ENCODE assay signal across 5 cellular contexts in the genomic region with DNA sequence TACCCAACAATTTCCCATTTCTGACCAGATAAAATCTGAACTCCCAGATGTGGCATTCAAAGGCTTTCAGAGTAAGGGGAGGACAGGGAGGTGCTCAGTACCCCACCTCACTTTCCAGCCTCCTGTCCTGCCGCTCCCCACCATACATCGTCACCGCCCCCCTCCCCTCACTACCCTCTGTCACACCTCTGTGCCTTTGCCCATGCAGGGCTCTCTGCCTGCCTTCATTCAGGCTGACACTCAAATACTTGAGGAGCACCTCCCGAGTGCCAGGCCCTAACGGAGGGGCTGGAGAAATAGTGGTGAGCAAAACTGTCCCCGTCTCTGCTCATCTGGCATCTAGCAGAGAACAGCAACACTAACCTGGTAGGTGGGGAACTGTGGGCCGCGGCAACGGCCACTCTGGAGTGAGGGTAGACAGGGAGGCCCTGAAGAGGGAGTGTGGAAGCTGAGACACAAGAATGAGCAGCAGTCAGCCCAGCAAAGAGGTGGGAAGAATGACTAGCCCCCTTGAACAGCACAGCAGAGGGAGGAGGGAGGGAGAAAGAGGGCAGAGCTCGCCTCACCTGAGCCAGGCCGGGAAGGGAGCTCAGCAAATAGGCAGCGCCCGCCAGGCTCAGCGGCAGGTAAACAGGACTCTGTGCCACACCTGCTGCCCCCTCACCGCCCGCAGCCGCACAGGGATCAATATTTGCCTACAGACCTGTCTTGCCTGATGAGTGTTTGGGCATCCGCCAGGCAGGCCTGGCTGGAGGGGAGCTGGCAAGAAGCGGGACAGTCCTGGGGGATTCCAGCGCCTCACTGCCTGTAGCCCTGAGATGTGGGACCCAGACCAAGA. TPM values are rescaled to one million over a fixed set of nuclear protein-coding genes. Genes with fewer than 3 reads are reported as not detected.
"Had no signal": no experiment of that assay in that cellular context is flagged by ENCODE, and none has a peak within 500 bp of the region (broad histone marks: within the 10 kb centered on the region; RNA-seq: fewer than 3 reads in every experiment).

No MANE protein-coding gene starts in this region.

RNA-seq across cellular contexts. Expression of a gene that starts 42.7 kb away (rescaled TPM):
- total RNA-seq: activated CD4-positive, alpha-beta memory T cell treated with anti-CD3 and anti-CD28 coated beads, Interleukin-2, amount 10 ng/mL, durations not matched to agents 7 days and 5 days; activated naive CD8-positive, alpha-beta T cell treated with anti-CD3 and anti-CD28 coated beads, Interleukin-2, amount 10 ng/mL, durations not matched to agents 7 days and 5 days; IMR-90; M059J; T-helper 17 cell had no signal
- polyA plus RNA-seq: IMR-90 had no signal
